22 cellular contexts compared by ENCODE assay signal in the genomic region with DNA sequence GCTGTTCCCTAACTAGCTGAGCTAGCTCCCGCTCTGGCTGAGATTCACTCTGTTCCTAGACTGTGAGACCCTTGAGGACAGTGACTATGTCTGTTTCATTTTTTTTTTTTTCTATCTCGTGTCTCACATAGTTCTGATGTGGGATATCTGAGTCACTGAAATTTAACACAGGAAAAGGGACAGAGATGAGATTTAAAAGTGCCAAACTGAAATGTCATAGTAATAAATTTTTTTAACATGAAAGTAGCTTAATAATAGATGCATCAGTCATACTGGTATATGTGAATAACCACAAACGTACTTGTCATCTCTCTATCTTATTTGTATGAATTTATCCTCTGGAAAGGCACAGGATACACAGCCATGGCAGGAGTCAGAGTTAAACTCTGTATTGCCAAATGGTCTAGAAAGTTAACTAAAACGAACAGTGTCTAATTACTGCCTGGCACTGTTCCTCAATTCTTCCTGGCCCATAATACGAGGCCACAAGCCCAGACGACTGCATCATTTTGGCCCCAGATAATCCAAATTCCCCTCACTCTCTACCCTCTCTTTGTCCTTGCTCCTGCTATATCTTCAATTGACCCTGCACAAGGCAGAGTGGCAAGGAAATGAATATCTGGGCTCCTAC.
DNase-seq lines count a peak whose midpoint lies in the region; ATAC-seq lines count a peak whose summit lies in the region.
"Had no signal": no experiment of that assay in that cellular context is flagged by ENCODE, and none has a peak within 500 bp of the region (broad histone marks: within the 10 kb centered on the region; RNA-seq: fewer than 3 reads in every experiment).

No MANE protein-coding gene starts in this region.

- H3K4me2 ChIP-seq in neuronal stem cell (ENCODE audit: insufficient read depth, low read length, poor library complexity, severe bottlenecking) = no peak overlapping the region
- H3K4me2 ChIP-seq: neural progenitor cell had no signal

- ATAC-seq in GM21737 (IDR thresholded peaks at IDR 0.05; ENCODE audit: unreplicated experiment) = no peak
- ATAC-seq: activated CD8-positive, alpha-beta T cell treated with anti-CD3 and anti-CD28 coated beads for 36 hours; gastroesophageal sphincter; left cardiac atrium had no signal

- H3K4ac ChIP-seq in neuronal stem cell (ENCODE audit: low read length) = no peak overlapping the region

- WGBS in neuronal stem cell (ENCODE audit: extremely low coverage in 2 of 2, insufficient read length in 2 of 2, insufficient replicate concordance in 1 of 2), 2 donors = no CpG with 5 or more reads among the region's 6 CpGs

- no peaks in the 10 kb centered on the region for H3K27me3 ChIP-seq in neuronal stem cell (ENCODE audit: control insufficient read depth in 3 of 3, insufficient read depth in 3 of 3, low read depth in 1 of 3, low read length in 3 of 3)
- H3K27me3 ChIP-seq: brain microvascular endothelial cell, gastroesophageal sphincter, neural progenitor cell, right atrium auricular region, SJCRH30 had no signal

- H4K8ac ChIP-seq in neuronal stem cell (ENCODE audit: low read depth, low read length) = no peak overlapping the region

- no peak overlapping the region for H3K4me3 ChIP-seq in neuronal stem cell (ENCODE audit: low read length in 2 of 2)
- H3K4me3 ChIP-seq: gastroesophageal sphincter, neural progenitor cell, right atrium auricular region, SJCRH30, thoracic aorta had no signal

- H3K36me3 ChIP-seq in neuronal stem cell (replicated peaks in 1 of 2; ENCODE audit: control insufficient read depth in 2 of 2, insufficient read depth in 2 of 2, low read length in 2 of 2) = peaks cover 0 to 3% of the 10 kb centered on the region in 2 donors
- H3K36me3 ChIP-seq: brain microvascular endothelial cell, gastroesophageal sphincter, neural progenitor cell, right atrium auricular region, thoracic aorta had no signal

- no peak overlapping the region for H4K91ac ChIP-seq in neuronal stem cell (ENCODE audit: low read depth, low read length, poor library complexity)

- H2BK120ac ChIP-seq in neuronal stem cell (ENCODE audit: low read depth, low read length) = no peak overlapping the region

- no peak overlapping the region for H2BK5ac ChIP-seq in neuronal stem cell (ENCODE audit: low read length)

- no peak overlapping the region for H3K9ac ChIP-seq in neuronal stem cell (ENCODE audit: low read depth, low read length, poor library complexity)
- H3K9ac ChIP-seq: neural progenitor cell had no signal

- H2AFZ ChIP-seq in neuronal stem cell (ENCODE audit: low read length) = no peak overlapping the region
- H2AFZ ChIP-seq: neural progenitor cell had no signal

- H2AK5ac ChIP-seq in neuronal stem cell (ENCODE audit: low read depth, low read length) = no peak overlapping the region

- no peak overlapping the region for H3K23ac ChIP-seq in neuronal stem cell (ENCODE audit: low read depth, low read length, poor library complexity)

- no peak overlapping the region for H2BK15ac ChIP-seq in neuronal stem cell (ENCODE audit: low read length)

- peaks cover 0 to 4% of the 10 kb centered on the region in 2 donors for H3K4me1 ChIP-seq in neuronal stem cell (ENCODE audit: control insufficient read depth in 2 of 2, insufficient read depth in 1 of 2, low read depth in 1 of 2, low read length in 2 of 2)
- H3K4me1 ChIP-seq: gastroesophageal sphincter, neural progenitor cell, right atrium auricular region, SJCRH30 had no signal

- peak overlapping the region; percentile 48 for H3K18ac ChIP-seq in neuronal stem cell (ENCODE audit: low read length)

- H3K79me1 ChIP-seq in neuronal stem cell (ENCODE audit: low read depth, low read length) = peaks cover 3% of the 10 kb centered on the region

- no peak overlapping the region for H2BK12ac ChIP-seq in neuronal stem cell (ENCODE audit: low read length)

- H3K27ac ChIP-seq in neuronal stem cell (replicated peaks; ENCODE audit: low read length) = no peak overlapping the region
- H3K27ac ChIP-seq: brain microvascular endothelial cell, gastroesophageal sphincter, neural progenitor cell, right atrium auricular region, SJCRH30, thoracic aorta had no signal

- no peak overlapping the region for H3K14ac ChIP-seq in neuronal stem cell (ENCODE audit: low read length)

- peak; percentile 85 for DNase-seq in EH (ENCODE audit: low read depth)
- peak; percentile 78 for DNase-seq in M059J (ENCODE audit: low read depth)
- peak; percentile 26 for DNase-seq in astrocyte of the hippocampus (ENCODE audit: low read depth, low spot score)
- DNase-seq in neuronal stem cell (ENCODE audit: low spot score) = no peak
- no peak for DNase-seq in NCI-H2081 (lab: John Stamatoyannopoulos, UW)
- DNase-seq in UCSD-AML1 (lab: John Stamatoyannopoulos, UW; ENCODE audit: unreplicated experiment) = no peak
- DNase-seq in NCI-H2171 treated with DMSO at 0.1 percent for 48 hours (lab: John Stamatoyannopoulos, UW) = no peak
- DNase-seq: activated B cell treated with CpG ODN at 0.5 μM for 24 hours; activated CD8-positive, alpha-beta T cell treated with anti-CD3 and anti-CD28 coated beads for 36 hours; activated T-cell treated with anti-CD3 and anti-CD28 coated beads, Interleukin-2, amount 50 U/mL, for 24 hours; cortex of kidney; DMS79 treated with DMSO at 0.1 percent for 48 hours; left cardiac atrium; NCI-H1105; SJCRH30; T-helper 2 cell had no signal

- H3K9me3 ChIP-seq in neuronal stem cell (replicated peaks in 1 of 2; ENCODE audit: control insufficient read depth in 2 of 2, insufficient read depth in 1 of 2, low read depth in 1 of 2, low read length in 2 of 2) = no peaks in the 10 kb centered on the region
- H3K9me3 ChIP-seq: gastroesophageal sphincter, right atrium auricular region, SJCRH30, thoracic aorta had no signal

Comparison
In these comparisons a context has a peak if more than half of its experiments do, and no peak if none do; other contexts are left out.
1. DNase-seq: peak in EH (single experiment), M059J (single experiment) and astrocyte of the hippocampus (single experiment); none in neuronal stem cell (single experiment), NCI-H2081 (0 of 2), UCSD-AML1 (single experiment) and NCI-H2171 treated with DMSO at 0.1 percent for 48 hours (single experiment).